1 cellular context compared by ENCODE assay signal in genomic region chr13:79913141-79913827, GRCh38.
TF ChIP-seq lines count a peak whose summit lies in the region.

No MANE protein-coding gene starts in this region.

TF ChIP-seq in GM23338, 12 proteins besides CTCF, POLR2A, EP300 and RAD21 (continued from another document):
- TF ChIP-seq REST (IDR thresholded peaks at IDR 0.05; ENCODE audit: unreplicated experiment) (no peak), NANOG (IDR thresholded peaks at IDR 0.05; ENCODE audit: borderline replicate concordance) (no peak), POLR2AphosphoS5 (IDR thresholded peaks at IDR 0.05; ENCODE audit: low read depth) (no peak), EZH2 (IDR thresholded peaks at IDR 0.05; ENCODE audit: low read depth, unreplicated experiment) (no peak), ETS1 (IDR thresholded peaks at IDR 0.05) (no peak), CREB1 (CRISPR knock-in tag; IDR thresholded peaks at IDR 0.05; ENCODE audit: low read depth) (no peak), EZH2phosphoT487 (IDR thresholded peaks at IDR 0.05; ENCODE audit: unreplicated experiment) (no peak), ZNF114 (CRISPR knock-in tag; IDR thresholded peaks at IDR 0.05) (no peak), STAT1 (IDR thresholded peaks at IDR 0.05; ENCODE audit: unreplicated experiment) (no peak), JUNB (IDR thresholded peaks at IDR 0.05; ENCODE audit: unreplicated experiment) (no peak), ZNF331 (CRISPR knock-in tag; IDR thresholded peaks at IDR 0.05; ENCODE audit: low read depth) (no peak)
